8 cellular contexts compared by ENCODE assay signal in genomic region chr6:152669894-152670293, GRCh38. TPM values are rescaled to one million over a fixed set of nuclear protein-coding genes. Genes with fewer than 3 reads are reported as not detected.
DNase-seq lines count a peak whose midpoint lies in the region; ATAC-seq, FAIRE-seq and TF ChIP-seq lines count a peak whose summit lies in the region.

No MANE protein-coding gene starts in this region.

- no peak overlapping the region for H3K27ac ChIP-seq in small intestine (ENCODE audit: low read depth in 1 of 2, low read length in 1 of 2)

- 2 to 27% (median 24%) methylated on average over 1 of the region's 1 CpG for WGBS in small intestine, 3 donors

- TF ChIP-seq CTCF in AG04449 (IDR thresholded peaks at IDR 0.05; ENCODE audit: insufficient read depth, low read length, missing control alignments): peak; percentile 38

- POLR2A ChIA-PET in AG04449 (lab: Yijun Ruan, JAX): no interaction called here

- ATAC-seq in GM19351 (IDR thresholded peaks at IDR 0.05; ENCODE audit: unreplicated experiment) (peak; percentile 82), HG02763 (IDR thresholded peaks at IDR 0.05; ENCODE audit: unreplicated experiment) (no peak), HG03442 (IDR thresholded peaks at IDR 0.05; ENCODE audit: unreplicated experiment) (no peak)

- no peak for FAIRE-seq in small intestine (lab: Jason Lieb, UNC)

- H3K36me3 ChIP-seq in small intestine (ENCODE audit: control insufficient read depth in 2 of 2, insufficient read depth in 2 of 2, low read length in 2 of 2): no peaks in the 10 kb centered on the region

- no peaks in the 10 kb centered on the region for H3K4me1 ChIP-seq in small intestine (ENCODE audit: control insufficient read depth in 2 of 2, insufficient read depth in 1 of 2, low read depth in 1 of 2, low read length in 1 of 2)

- CTCF ChIA-PET in AG04449 (lab: Yijun Ruan, JAX): interaction anchor here (0.6 to 6.7 kb wide), 15 partner anchors 8 to 284 kb away, joined by 3 to 68 read pairs (median 4); no protein-coding TSS in a partner anchor

- no peak overlapping the region for H3K4me3 ChIP-seq in AG04449 (ENCODE audit: low read depth, low read length)
- no peak overlapping the region for H3K4me3 ChIP-seq in small intestine (ENCODE audit: low read depth in 1 of 2, low read length in 2 of 2)

- H3K9me3 ChIP-seq in small intestine (ENCODE audit: control insufficient read depth, low read depth): no peaks in the 10 kb centered on the region

- DNase-seq in AG04449 (ENCODE audit: low read depth, low spot score) (no peak), RKO (ENCODE audit: low spot score) (peak; percentile 58), foreskin melanocyte (peak; percentile 1), small intestine (no peak)
- no peak for DNase-seq in stimulated activated CD8-positive, alpha-beta memory T cell treated with anti-CD3 and anti-CD28 coated beads, Interleukin-4, amount 100 ng/mL, for 48 hours

- no peaks in the 10 kb centered on the region for H3K27me3 ChIP-seq in small intestine (ENCODE audit: control insufficient read depth in 2 of 2, insufficient read depth in 2 of 2, low read length in 2 of 2)

RNA-seq across cellular contexts. Expression of gene MYCT1, which starts 27.8 kb away (rescaled TPM):
- 10 to 100 TPM in 1 of 3 donors, under 1 TPM in 2; 0.45 to 10.3 (median 0.54) TPM for polyA plus RNA-seq in small intestine

RNA-seq across cellular contexts. Expression of gene SYNE1, which starts 32.7 kb away (rescaled TPM):
- polyA plus RNA-seq in small intestine: 10 to 100 TPM in 1 of 3 donors, 1 to 10 TPM in 2; 4.0 to 13.5 (median 4.6) TPM

Comparison
In these comparisons a context has a peak if more than half of its experiments do, and no peak if none do; other contexts are left out.
1. DNase-seq: peak in RKO (single experiment) and foreskin melanocyte (single experiment); none in AG04449 (single experiment), small intestine (single experiment) and stimulated activated CD8-positive, alpha-beta memory T cell treated with anti-CD3 and anti-CD28 coated beads, Interleukin-4, amount 100 ng/mL, for 48 hours (single experiment).